Comparison of ENCODE assay signal across 10 cellular contexts in genomic region chr7:28083159-28083997, GRCh38.
DNase-seq lines count a peak whose midpoint lies in the region; ATAC-seq and TF ChIP-seq lines count a peak whose summit lies in the region.
"Had no signal": no experiment of that assay in that cellular context is flagged by ENCODE, and none has a peak within 500 bp of the region (broad histone marks: within the 10 kb centered on the region; RNA-seq: fewer than 3 reads in every experiment).

No MANE protein-coding gene starts in this region.

- no peak overlapping the region for H3K27ac ChIP-seq in naive thymus-derived CD4-positive, alpha-beta T cell (ENCODE audit: low read depth, low read length)
- H3K27ac ChIP-seq in uterus: peak overlapping the region; percentile 17 to 48

- CTCF ChIA-PET in naive thymus-derived CD4-positive, alpha-beta T cell (lab: Charles Lee): interaction anchor here (0.6 to 1.4 kb wide), 2 partner anchors 11 to 13 kb away, joined by 3 to 4 read pairs; no protein-coding TSS in a partner anchor

- DNase-seq in activated naive CD8-positive, alpha-beta T cell treated with anti-CD3 and anti-CD28 coated beads, Interleukin-2, amount 50 U/mL, for 24 hours: no peak
- no peak for DNase-seq in activated naive CD8-positive, alpha-beta T cell treated with anti-CD3 and anti-CD28 coated beads for 36 hours
- DNase-seq in epithelial cell of esophagus (ENCODE audit: low read depth) (peak; percentile 75), uterus (no peak), type B pancreatic cell (ENCODE audit: extremely low spot score, unreplicated experiment) (no peak), germinal center (ENCODE audit: low spot score) (no peak)
- DNase-seq in naive thymus-derived CD4-positive, alpha-beta T cell: no peak

- ATAC-seq in activated naive CD8-positive, alpha-beta T cell treated with anti-CD3 and anti-CD28 coated beads, Interleukin-2, amount 50 U/mL, for 24 hours: peak; percentile 10
- ATAC-seq in naive thymus-derived CD4-positive, alpha-beta T cell: peak; percentile 54
- ATAC-seq in GM21723 (IDR thresholded peaks at IDR 0.05; ENCODE audit: unreplicated experiment): no peak
- ATAC-seq: activated T-helper 17 cell treated with anti-CD3 and anti-CD28 coated beads, Interleukin-2, amount 50 U/mL, for 72 hours; GM23338 had no signal

- intact Hi-C loops in naive thymus-derived CD4-positive, alpha-beta T cell (cut with micrococcal nuclease): no loop called here
- intact Hi-C loops in uterus (cut with DNase I; ENCODE audit: low total_unique reads): no loop called here

- no peaks in the 10 kb centered on the region for H3K9me3 Mint-ChIP-seq in activated naive CD8-positive, alpha-beta T cell treated with anti-CD3 and anti-CD28 coated beads, Interleukin-2, amount 50 U/mL, for 24 hours
- H3K9me3 Mint-ChIP-seq in activated naive CD8-positive, alpha-beta T cell treated with anti-CD3 and anti-CD28 coated beads for 36 hours: no peaks in the 10 kb centered on the region
- H3K9me3 Mint-ChIP-seq in naive thymus-derived CD4-positive, alpha-beta T cell: no peaks in the 10 kb centered on the region
- H3K9me3 Mint-ChIP-seq in type B pancreatic cell: no peaks in the 10 kb centered on the region
- H3K9me3 Mint-ChIP-seq: activated T-helper 17 cell treated with anti-CD3 and anti-CD28 coated beads, Interleukin-2, amount 50 U/mL, for 72 hours; GM23338 had no signal

- H3K36me3 Mint-ChIP-seq in activated naive CD8-positive, alpha-beta T cell treated with anti-CD3 and anti-CD28 coated beads, Interleukin-2, amount 50 U/mL, for 24 hours (ENCODE audit: low read depth): no peaks in the 10 kb centered on the region
- no peaks in the 10 kb centered on the region for H3K36me3 Mint-ChIP-seq in activated naive CD8-positive, alpha-beta T cell treated with anti-CD3 and anti-CD28 coated beads for 36 hours
- no peaks in the 10 kb centered on the region for H3K36me3 Mint-ChIP-seq in naive thymus-derived CD4-positive, alpha-beta T cell
- no peaks in the 10 kb centered on the region for H3K36me3 Mint-ChIP-seq in type B pancreatic cell

- no peak overlapping the region for H3K27ac Mint-ChIP-seq in activated naive CD8-positive, alpha-beta T cell treated with anti-CD3 and anti-CD28 coated beads, Interleukin-2, amount 50 U/mL, for 24 hours
- no peak overlapping the region for H3K27ac Mint-ChIP-seq in activated naive CD8-positive, alpha-beta T cell treated with anti-CD3 and anti-CD28 coated beads for 36 hours
- H3K27ac Mint-ChIP-seq in naive thymus-derived CD4-positive, alpha-beta T cell: peak overlapping the region in 1 of 9 donors; percentile 82
- H3K27ac Mint-ChIP-seq in type B pancreatic cell: no peak overlapping the region
- H3K27ac Mint-ChIP-seq: activated T-helper 17 cell treated with anti-CD3 and anti-CD28 coated beads, Interleukin-2, amount 50 U/mL, for 72 hours; GM23338 had no signal

- no peaks in the 10 kb centered on the region for H3K36me3 ChIP-seq in naive thymus-derived CD4-positive, alpha-beta T cell (ENCODE audit: control insufficient read depth in 2 of 3, insufficient read depth in 3 of 3, low read length in 3 of 3)
- H3K36me3 ChIP-seq in uterus: no peaks in the 10 kb centered on the region

- POLR2A ChIA-PET in naive thymus-derived CD4-positive, alpha-beta T cell (lab: Charles Lee): no interaction called here

- no peak for TF ChIP-seq POLR2A in uterus (IDR thresholded peaks at IDR 0.05)

- H3K27me3 Mint-ChIP-seq in activated naive CD8-positive, alpha-beta T cell treated with anti-CD3 and anti-CD28 coated beads, Interleukin-2, amount 50 U/mL, for 24 hours: no peaks in the 10 kb centered on the region
- H3K27me3 Mint-ChIP-seq in activated naive CD8-positive, alpha-beta T cell treated with anti-CD3 and anti-CD28 coated beads for 36 hours: no peaks in the 10 kb centered on the region
- peaks cover 0 to 7% (median 0%) of the 10 kb centered on the region in 5 donors for H3K27me3 Mint-ChIP-seq in naive thymus-derived CD4-positive, alpha-beta T cell
- H3K27me3 Mint-ChIP-seq in type B pancreatic cell: peaks cover 10% of the 10 kb centered on the region
- H3K27me3 Mint-ChIP-seq: activated T-helper 17 cell treated with anti-CD3 and anti-CD28 coated beads, Interleukin-2, amount 50 U/mL, for 72 hours had no signal

- peaks cover 6% of the 10 kb centered on the region for H3K4me1 Mint-ChIP-seq in activated naive CD8-positive, alpha-beta T cell treated with anti-CD3 and anti-CD28 coated beads, Interleukin-2, amount 50 U/mL, for 24 hours
- H3K4me1 Mint-ChIP-seq in activated naive CD8-positive, alpha-beta T cell treated with anti-CD3 and anti-CD28 coated beads for 36 hours: peaks cover under 1% of the 10 kb centered on the region
- peaks cover 0 to 24% (median 11%) of the 10 kb centered on the region in 7 donors for H3K4me1 Mint-ChIP-seq in naive thymus-derived CD4-positive, alpha-beta T cell
- peaks cover 11% of the 10 kb centered on the region for H3K4me1 Mint-ChIP-seq in type B pancreatic cell (ENCODE audit: unreplicated experiment)

- TF ChIP-seq CTCF in epithelial cell of esophagus (IDR thresholded peaks at IDR 0.05; ENCODE audit: insufficient read depth, low read depth, low read length, missing control alignments): no peak
- TF ChIP-seq CTCF in uterus (IDR thresholded peaks at IDR 0.05): no peak
- no peak for TF ChIP-seq CTCF in type B pancreatic cell (conservative IDR thresholded peaks at IDR 0.05)

- no peaks in the 10 kb centered on the region for H3K4me1 ChIP-seq in naive thymus-derived CD4-positive, alpha-beta T cell (ENCODE audit: control insufficient read depth in 2 of 2, insufficient read depth in 2 of 2, low read length in 2 of 2)
- peaks cover 0 to 5% of the 10 kb centered on the region in 2 donors for H3K4me1 ChIP-seq in uterus

- no peaks in the 10 kb centered on the region for H3K27me3 ChIP-seq in naive thymus-derived CD4-positive, alpha-beta T cell (ENCODE audit: control insufficient read depth in 2 of 2, insufficient read depth in 2 of 2, low read length in 2 of 2)
- H3K27me3 ChIP-seq in uterus: no peaks in the 10 kb centered on the region

- no peaks in the 10 kb centered on the region for H3K9me3 ChIP-seq in naive thymus-derived CD4-positive, alpha-beta T cell (ENCODE audit: control insufficient read depth in 2 of 3, low read length in 3 of 3)
- H3K9me3 ChIP-seq in uterus: no peaks in the 10 kb centered on the region

- H3K4me3 ChIP-seq in epithelial cell of esophagus (ENCODE audit: low read length) (no peak overlapping the region), uterus (no peak overlapping the region)
- no peak overlapping the region for H3K4me3 ChIP-seq in naive thymus-derived CD4-positive, alpha-beta T cell (ENCODE audit: low read length)
- H3K4me3 ChIP-seq: GM23338 had no signal

- H3K4me3 Mint-ChIP-seq in activated naive CD8-positive, alpha-beta T cell treated with anti-CD3 and anti-CD28 coated beads, Interleukin-2, amount 50 U/mL, for 24 hours: no peak overlapping the region
- no peak overlapping the region for H3K4me3 Mint-ChIP-seq in activated naive CD8-positive, alpha-beta T cell treated with anti-CD3 and anti-CD28 coated beads for 36 hours
- H3K4me3 Mint-ChIP-seq in naive thymus-derived CD4-positive, alpha-beta T cell: no peak overlapping the region
- no peak overlapping the region for H3K4me3 Mint-ChIP-seq in type B pancreatic cell
- H3K4me3 Mint-ChIP-seq: activated T-helper 17 cell treated with anti-CD3 and anti-CD28 coated beads, Interleukin-2, amount 50 U/mL, for 72 hours; GM23338 had no signal
